Comparison of ENCODE assay signal across 9 cellular contexts in genomic region chr4:73308286-73308685, GRCh38. TPM values are rescaled to one million over a fixed set of nuclear protein-coding genes. Genes with fewer than 3 reads are reported as not detected.
A peak's percentile ranks its signal among the peaks of the same experiment; 100 is the strongest.
DNase-seq lines count a peak whose midpoint lies in the region; ATAC-seq, FAIRE-seq and TF ChIP-seq lines count a peak whose summit lies in the region.
"Had no signal": no experiment of that assay in that cellular context is flagged by ENCODE, and none has a peak within 500 bp of the region (broad histone marks: within the 10 kb centered on the region; RNA-seq: fewer than 3 reads in every experiment).

No MANE protein-coding gene starts in this region.

- no peak overlapping the region for H2BK12ac ChIP-seq in H1 (ENCODE audit: low read depth, low read length)

- no peak overlapping the region for H4K5ac ChIP-seq in H1 (ENCODE audit: insufficient read length, low read depth, low read length)

- H3K27ac ChIP-seq in H1 (ENCODE audit: low read depth, low read length) = no peak overlapping the region

- H2BK20ac ChIP-seq in H1 (ENCODE audit: low read length) = no peak overlapping the region

- H2BK15ac ChIP-seq in H1 (ENCODE audit: low read length) = no peak overlapping the region

- H4K8ac ChIP-seq in H1 (ENCODE audit: extremely low read depth, insufficient read depth, low read length) = no peak overlapping the region

- H3K9ac ChIP-seq in H1 (replicated peaks in 1 of 4; ENCODE audit: extremely low read depth in 1 of 4, low read depth in 3 of 4, low read length in 3 of 4) = no peak overlapping the region

- peak; percentile 11 for DNase-seq in A172 (ENCODE audit: low spot score)
- DNase-seq in NCI-H446 treated with DMSO at 0.1 percent for 48 hours (lab: John Stamatoyannopoulos, UW) = peak; percentile 17
- no peak for DNase-seq in H1 (ENCODE audit: low read depth in 1 of 2, low spot score in 2 of 2)
- DNase-seq in NCI-H526 treated with DMSO at 0.1 percent for 48 hours (lab: John Stamatoyannopoulos, UW) = no peak
- DNase-seq in activated T-cell treated with anti-CD3 and anti-CD28 coated beads, Interleukin-2, amount 50 U/mL, for 48 hours = no peak
- no peak for DNase-seq in epidermal melanocyte (ENCODE audit: insufficient read length, low spot score)
- DNase-seq in activated CD4-positive, alpha-beta T cell treated with anti-CD3 and anti-CD28 coated beads for 4 hours = no peak

- H3K14ac ChIP-seq in H1 (ENCODE audit: insufficient read length) = no peak overlapping the region

- no peak for TF ChIP-seq EP300 in H1 (IDR thresholded peaks at IDR 0.05; ENCODE audit: borderline replicate concordance in 1 of 2, low read depth in 2 of 2, low read length in 2 of 2)

- H3K79me1 ChIP-seq in H1 (ENCODE audit: low read depth, low read length) = no peaks in the 10 kb centered on the region

- H2AFZ ChIP-seq in H1 (ENCODE audit: low read length) = 0 out of 2 replicates have a peak overlapping the region, but pooled peaks have one; percentile 7

- no peak overlapping the region for H3K23ac ChIP-seq in H1 (ENCODE audit: insufficient read length)

- H3K4me3 ChIP-seq in H1 (ENCODE audit: extremely low read depth in 1 of 4, insufficient read depth in 2 of 4, low read depth in 3 of 4, low read length in 4 of 4) = no peak overlapping the region

- no peak overlapping the region for H3K4ac ChIP-seq in H1 (replicated peaks; ENCODE audit: insufficient read length, low read depth, low read length)

- no peak for TF ChIP-seq POLR2A in H1 (IDR thresholded peaks at IDR 0.05; ENCODE audit: control extremely low read depth in 1 of 2, low read depth in 2 of 2, low read length in 2 of 2)

- peak; percentile 72 for ATAC-seq in GM19043 (IDR thresholded peaks at IDR 0.05; ENCODE audit: low read depth, unreplicated experiment)

- TF ChIP-seq CTCF in H1 (IDR thresholded peaks at IDR 0.05; ENCODE audit: control extremely low read depth in 1 of 3, insufficient read depth in 1 of 3, low read depth in 1 of 3, low read length in 3 of 3) = peak in 1 of 3 experiments; percentile 38; a peak in 1 of 4 replicates

- no peaks in the 10 kb centered on the region for H3K79me2 ChIP-seq in H1 (ENCODE audit: control insufficient read depth in 1 of 2, insufficient read depth in 2 of 2, low read length in 2 of 2)

- CTCF ChIA-PET in H1 (lab: Charles Lee; ENCODE audit: partially characterized antibody) = interaction anchor here (0.7 to 2.3 kb wide), 5 partner anchors 8 to 332 kb away, joined by 3 to 7 read pairs (median 4); no protein-coding TSS in a partner anchor

- H4K91ac ChIP-seq in H1 (replicated peaks; ENCODE audit: insufficient read length, low read length) = no peak overlapping the region

- no peak overlapping the region for H2BK120ac ChIP-seq in H1 (replicated peaks; ENCODE audit: low read depth, low read length)

- H4K20me1 ChIP-seq in H1 (replicated peaks in 1 of 2; ENCODE audit: control insufficient read depth in 1 of 2, insufficient read depth in 2 of 2, low read length in 2 of 2) = no peaks in the 10 kb centered on the region

- H3K27me3 ChIP-seq in H1 (replicated peaks in 1 of 4; ENCODE audit: control insufficient read depth in 3 of 4, extremely low read depth in 1 of 4, insufficient read depth in 3 of 4, low read length in 3 of 4) = no peaks in the 10 kb centered on the region

- FAIRE-seq in H1 (lab: Jason Lieb, UNC) = no peak
- FAIRE-seq: TTC549 had no signal

- no peaks in the 10 kb centered on the region for H3K4me1 ChIP-seq in H1 (replicated peaks in 1 of 4; ENCODE audit: control insufficient read depth in 3 of 4, insufficient read depth in 4 of 4, low read length in 3 of 4)

- H2AK5ac ChIP-seq in H1 (ENCODE audit: low read depth, low read length) = no peak overlapping the region

- no peaks in the 10 kb centered on the region for H3K23me2 ChIP-seq in H1 (ENCODE audit: low read depth, low read length)

- POLR2A ChIA-PET in H1 (lab: Charles Lee; ENCODE audit: partially characterized antibody) = interaction anchor here (0.8 kb wide), 1 partner anchor 51 kb away, joined by 4 read pairs; no protein-coding TSS in a partner anchor

- no peak overlapping the region for H2BK5ac ChIP-seq in H1 (ENCODE audit: low read depth, low read length)

- H3K4me2 ChIP-seq in H1 (ENCODE audit: insufficient read depth in 1 of 2, low read depth in 2 of 2, low read length in 2 of 2) = no peak overlapping the region

- WGBS in H1 (ENCODE audit: extremely low coverage in 1 of 2, insufficient coverage in 1 of 2, insufficient read length in 1 of 2, insufficient replicate concordance in 2 of 2, low coverage in 1 of 2, low lambda C conversion rate in 2 of 2, missing lambda C conversion rate in 1 of 2), 2 experiments = 89% methylated on average over 3 of the region's 3 CpGs; no CpG with 5 or more reads in 1 of the 2 experiments

- no peaks in the 10 kb centered on the region for H3K9me3 ChIP-seq in H1 (ENCODE audit: insufficient read depth in 2 of 2, low read depth in 1 of 2, low read length in 1 of 2)

- no peak overlapping the region for H3K56ac ChIP-seq in H1 (replicated peaks; ENCODE audit: insufficient read length, low read depth, low read length)

- H3K36me3 ChIP-seq in H1 (ENCODE audit: control insufficient read depth in 2 of 4, insufficient read depth in 4 of 4, low read length in 3 of 4) = no peaks in the 10 kb centered on the region

- H3K18ac ChIP-seq in H1 (ENCODE audit: extremely low read depth, low read length) = no peak overlapping the region

- TF ChIP-seq RAD21 in H1 (IDR thresholded peaks at IDR 0.05 in 1 of 2, conservative IDR thresholded peaks at IDR 0.05 in 1 of 2; ENCODE audit: low read depth in 2 of 2, low read length in 2 of 2) = peak; percentile 52 to 64

TF ChIP-seq in H1, 55 proteins besides CTCF, POLR2A, EP300 and RAD21:
- TF ChIP-seq BRCA1 (IDR thresholded peaks at IDR 0.05; ENCODE audit: low read depth, low read length) (no peak), GTF2F1 (IDR thresholded peaks at IDR 0.05; ENCODE audit: borderline replicate concordance, low read depth, low read length) (no peak)
TF ChIP-seq in H1: peak in this region for 0.

RNA-seq across cellular contexts. Expression of gene ANKRD17, which starts 49.7 kb away (rescaled TPM):
- 16.8 and 17.6 TPM in 2 replicates for total RNA-seq in A172 (2014; rRNA removed; shearing (Covaris generic))
- 87.1 and 93.7 TPM in 2 replicates for total RNA-seq in H1 (2021; fragmentation: NEBNext Ultra II Directional; extraction: Animal tissue kit (Norgen Biotek cat#: 25700))
- polyA plus RNA-seq in H1 (2011; rRNA removed) = 28.7 and 42.4 TPM in 2 replicates
- polyA plus RNA-seq in H1 (2011; cell fraction: cytosol; rRNA removed) = 38.1 TPM
- polyA plus RNA-seq in H1 (2011; cell fraction: nucleus; rRNA removed) = 42.6 TPM
- 45.9 to 61.7 TPM (median 51.7 TPM) in 4 replicates for polyA plus RNA-seq in H1 (2012, experiment 1 of 2)
- polyA plus RNA-seq in H1 (2012, experiment 2 of 2) = 1.7 TPM
- polyA plus RNA-seq in H1 (2013, experiment 1 of 2) = 37.9 TPM
- polyA plus RNA-seq in H1 (2013, experiment 2 of 2) = 33.2 TPM
- 204 and 252 TPM in 2 replicates for polyA minus RNA-seq in H1 (2011; rRNA and poly(A)+ RNA removed)
- polyA minus RNA-seq in H1 (2011; cell fraction: cytosol; rRNA and poly(A)+ RNA removed) = 79.8 TPM
- polyA minus RNA-seq in H1 (2011; cell fraction: nucleus; rRNA and poly(A)+ RNA removed) = 118 TPM

Comparison
In these comparisons a context has a peak if more than half of its experiments do, and no peak if none do; other contexts are left out.
1. DNase-seq: peak in A172 (single experiment) and NCI-H446 treated with DMSO at 0.1 percent for 48 hours (single experiment); none in H1 (0 of 2), NCI-H526 treated with DMSO at 0.1 percent for 48 hours (single experiment), activated T-cell treated with anti-CD3 and anti-CD28 coated beads, Interleukin-2, amount 50 U/mL, for 48 hours (0 of 2), epidermal melanocyte (single experiment) and activated CD4-positive, alpha-beta T cell treated with anti-CD3 and anti-CD28 coated beads for 4 hours (0 of 2).